1 cellular context compared by ENCODE assay signal in the genomic region with DNA sequence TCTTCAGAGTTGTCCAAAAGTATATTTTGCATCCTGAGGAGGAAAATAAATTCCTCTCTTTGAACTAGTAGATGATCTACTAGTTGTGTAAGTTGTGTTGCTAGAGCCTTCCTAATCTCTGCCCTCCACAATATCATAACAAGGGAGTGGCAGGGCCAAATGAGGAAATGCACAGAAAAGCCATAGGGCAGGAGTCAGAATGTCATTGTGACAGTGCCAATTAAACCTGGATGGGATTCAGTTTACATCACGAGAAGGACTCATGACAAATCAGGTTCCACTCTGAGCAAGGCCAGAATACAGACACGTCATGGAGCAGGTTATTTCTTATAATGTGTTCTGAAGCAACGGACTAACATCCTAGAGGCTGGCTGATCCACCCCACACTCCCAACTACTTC.
TF ChIP-seq lines count a peak whose summit lies in the region.

No MANE protein-coding gene starts in this region.

TF ChIP-seq in H1, 55 proteins besides CTCF, POLR2A, EP300 and RAD21 (continued from another document):
- no peak for TF ChIP-seq EGR1 (IDR thresholded peaks at IDR 0.05; ENCODE audit: borderline replicate concordance, low read depth, low read length)
- TF ChIP-seq SIX5 (IDR thresholded peaks at IDR 0.05; ENCODE audit: low read depth, low read length): no peak
